Comparison of ENCODE assay signal across 8 cellular contexts in genomic region chr12:116454950-116455447, GRCh38.
DNase-seq lines count a peak whose midpoint lies in the region; ATAC-seq and TF ChIP-seq lines count a peak whose summit lies in the region.

No MANE protein-coding gene starts in this region.

- intact Hi-C loops in heart right ventricle (cut with DNase I) (loop anchor here in 5 of 10 donors (5.0 to 10.0 kb wide), 3 partner anchors 140 to 240 kb away; no protein-coding TSS in a partner anchor), gastrocnemius medialis (cut with DNase I; ENCODE audit: low total_unique reads) (no loop called here)

- H3K27ac ChIP-seq in adipose tissue (ENCODE audit: low read depth, low read length), result peak overlapping the region; percentile 21
- H3K27ac ChIP-seq in heart right ventricle, result peak overlapping the region; percentile 51 to 89 (median 82)
- peak overlapping the region; percentile 47 to 77 (median 75) for H3K27ac ChIP-seq in gastrocnemius medialis

- in situ Hi-C loops in gastrocnemius medialis (cut with MboI; ENCODE audit: low sequenced_read_pairs in 4 of 4), result no loop called here

- no peak for TF ChIP-seq POLR2A in gastrocnemius medialis (IDR thresholded peaks at IDR 0.05)

- 51 to 70% (median 61%) methylated on average over 7 of the region's 7 CpGs for WGBS in adipose tissue, 3 donors
- WGBS in heart right ventricle, 2 donors, result 47 to 52% methylated on average over 7 of the region's 7 CpGs

- H3K4me1 ChIP-seq in heart right ventricle (peaks cover 11 to 24% (median 23%) of the 10 kb centered on the region in 9 donors), gastrocnemius medialis (peaks cover 7% of the 10 kb centered on the region in 2 donors)

- H3K4me3 ChIP-seq in heart right ventricle, result peak overlapping the region in 2 of 10 donors; percentile 2 to 11
- no peak overlapping the region for H3K4me3 ChIP-seq in gastrocnemius medialis
- H3K4me3 ChIP-seq in H7 (ENCODE audit: insufficient read depth, low read depth, low read length), result no peak overlapping the region

- ATAC-seq in heart right ventricle (peak in 4 of 8 donors; percentile 1 to 12 (median 9)), gastrocnemius medialis (no peak)

- no peaks in the 10 kb centered on the region for H3K9me3 ChIP-seq in heart right ventricle
- H3K9me3 ChIP-seq in gastrocnemius medialis, result no peaks in the 10 kb centered on the region

- H3K36me3 ChIP-seq in heart right ventricle (no peaks in the 10 kb centered on the region), gastrocnemius medialis (no peaks in the 10 kb centered on the region), H7 (replicated peaks; ENCODE audit: control insufficient read depth, insufficient read depth, low read length) (no peaks in the 10 kb centered on the region)

- no peak for TF ChIP-seq CTCF in heart right ventricle (IDR thresholded peaks at IDR 0.05)
- TF ChIP-seq CTCF in gastrocnemius medialis (IDR thresholded peaks at IDR 0.05 in 4 of 5, conservative IDR thresholded peaks at IDR 0.05 in 1 of 5), result no peak

- H3K27me3 ChIP-seq in heart right ventricle (peaks cover 0 to 3% (median 0%) of the 10 kb centered on the region in 7 donors), gastrocnemius medialis (peaks cover 0 to 4% (median 1%) of the 10 kb centered on the region in 3 donors), H7 (ENCODE audit: control insufficient read depth, insufficient read depth, low read length) (no peaks in the 10 kb centered on the region)

- peak; percentile 89 for DNase-seq in GM04503 (ENCODE audit: low read depth)
- DNase-seq in heart right ventricle, result no peak
- DNase-seq in gastrocnemius medialis, result no peak
- DNase-seq in SIG-M5 (lab: John Stamatoyannopoulos, UW), result no peak
- no peak for DNase-seq in H7
- DNase-seq in OCI-M1 (lab: John Stamatoyannopoulos, UW), result no peak
- DNase-seq in RPMI8226, result no peak

Comparison
In these comparisons a context has a peak if more than half of its experiments do, and no peak if none do; other contexts are left out.
1. H3K27ac ChIP-seq: peak in every context shown above with its lines; median percentile 82 in heart right ventricle; 75 in gastrocnemius medialis; 21 in adipose tissue.